Comparison of ENCODE assay signal across 12 cellular contexts in the genomic region with DNA sequence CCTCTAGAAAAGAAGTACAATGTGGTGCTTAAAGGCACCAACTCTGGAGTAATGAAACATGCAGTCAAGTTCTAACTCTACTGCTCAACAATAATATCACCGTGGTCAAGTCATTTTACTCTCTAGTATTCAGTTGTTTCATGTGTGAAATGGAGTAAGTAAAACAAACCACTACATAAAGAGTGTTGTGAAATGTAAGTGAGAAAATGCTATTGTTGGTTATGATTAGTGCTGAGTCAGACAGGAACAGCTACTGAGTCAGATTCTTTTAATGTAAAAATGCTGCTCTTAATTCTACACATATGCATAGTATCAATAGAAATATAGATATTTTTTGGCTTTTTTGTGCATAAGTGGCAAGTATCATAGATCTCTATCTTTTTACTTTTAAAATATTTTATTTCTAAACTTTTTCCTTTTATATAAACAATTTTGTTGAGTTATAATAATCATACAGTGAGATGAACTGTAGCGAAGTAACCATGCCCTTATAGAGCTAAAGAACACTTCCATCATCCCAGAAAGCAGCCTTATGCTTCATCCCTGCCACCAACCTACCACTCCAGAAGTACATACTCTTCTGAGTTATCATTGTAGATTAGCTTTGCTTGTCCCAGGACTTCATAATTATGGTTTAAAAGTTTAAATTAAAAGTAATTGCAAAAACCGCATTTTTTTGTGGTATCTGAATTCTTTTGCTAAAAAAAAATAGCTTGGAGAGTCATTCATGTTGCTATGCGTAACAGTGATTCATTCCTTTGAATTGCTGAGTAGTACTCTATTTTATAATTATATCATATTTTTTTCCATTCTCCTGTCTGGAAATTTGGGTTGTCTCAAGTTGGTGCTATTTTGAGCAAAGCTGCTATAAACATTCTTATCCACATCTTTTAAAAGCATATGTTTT.
DNase-seq lines count a peak whose midpoint lies in the region; ATAC-seq and TF ChIP-seq lines count a peak whose summit lies in the region.
"Had no signal": no experiment of that assay in that cellular context is flagged by ENCODE, and none has a peak within 500 bp of the region (broad histone marks: within the 10 kb centered on the region; RNA-seq: fewer than 3 reads in every experiment).

No MANE protein-coding gene starts in this region.

- DNase-seq in GM04503 (ENCODE audit: low read depth): peak; percentile 61
- DNase-seq in RWPE2 (ENCODE audit: low spot score): no peak
- peak; percentile 51 for DNase-seq in glomerular visceral epithelial cell (ENCODE audit: extremely low spot score)
- DNase-seq in effector memory CD4-positive, alpha-beta T cell: no peak
- no peak for DNase-seq in cerebellar cortex (ENCODE audit: low spot score)
- no peak for DNase-seq in NCI-H2107 treated with DMSO at 0.1 percent for 48 hours (lab: John Stamatoyannopoulos, UW; ENCODE audit: unreplicated experiment)
- DNase-seq: GOT3, right cardiac atrium, Right ventricle myocardium superior had no signal

- H3K27me3 ChIP-seq in RWPE2 (ENCODE audit: insufficient read depth, poor library complexity, severe bottlenecking): no peaks in the 10 kb centered on the region
- H3K27me3 ChIP-seq in effector memory CD4-positive, alpha-beta T cell (replicated peaks; ENCODE audit: control insufficient read depth, insufficient read depth, low read length, poor library complexity, severe bottlenecking): no peaks in the 10 kb centered on the region

- H3K9me3 ChIP-seq in RWPE2 (ENCODE audit: severe bottlenecking): no peaks in the 10 kb centered on the region
- no peaks in the 10 kb centered on the region for H3K9me3 ChIP-seq in effector memory CD4-positive, alpha-beta T cell (ENCODE audit: control insufficient read depth, low read length)

- no peak overlapping the region for H3K4me3 ChIP-seq in RWPE2 (ENCODE audit: severe bottlenecking)
- H3K4me3 ChIP-seq in effector memory CD4-positive, alpha-beta T cell (ENCODE audit: insufficient read depth, low read depth, low read length, poor library complexity, severe bottlenecking): no peak overlapping the region

- TF ChIP-seq CTCF in RWPE2 (IDR thresholded peaks at IDR 0.05; ENCODE audit: poor library complexity, severe bottlenecking): no peak

- peak overlapping the region; percentile 63 for H3K27ac ChIP-seq in RWPE2 (ENCODE audit: poor library complexity, severe bottlenecking)
- H3K27ac ChIP-seq in effector memory CD4-positive, alpha-beta T cell (ENCODE audit: insufficient read depth, low read length, poor library complexity, severe bottlenecking): no peak overlapping the region

- H3K36me3 ChIP-seq in RWPE2 (ENCODE audit: low read depth): no peaks in the 10 kb centered on the region
- no peaks in the 10 kb centered on the region for H3K36me3 ChIP-seq in effector memory CD4-positive, alpha-beta T cell (ENCODE audit: control insufficient read depth, insufficient read depth, low read length)

- peaks cover 15% of the 10 kb centered on the region for H3K4me1 ChIP-seq in RWPE2 (ENCODE audit: insufficient read depth, poor library complexity, severe bottlenecking)
- no peaks in the 10 kb centered on the region for H3K4me1 ChIP-seq in effector memory CD4-positive, alpha-beta T cell (ENCODE audit: control insufficient read depth, insufficient read depth, low read length, poor library complexity, severe bottlenecking)

- ATAC-seq in HG02759 (IDR thresholded peaks at IDR 0.05; ENCODE audit: unreplicated experiment) (peak; percentile 40), RWPE2 (ENCODE audit: low read depth) (peak; percentile 94), HG02588 (IDR thresholded peaks at IDR 0.05; ENCODE audit: unreplicated experiment) (no peak)
- ATAC-seq: right cardiac atrium; stimulated activated memory B cell treated with anti-CD40 and anti-IgM and Interleukin-4, amounts not matched to agents 10 μg/mL and 1 μg/mL and 100 μg/mL, for 72 hours had no signal

Comparison
In these comparisons a context has a peak if more than half of its experiments do, and no peak if none do; other contexts are left out.
1. DNase-seq: peak in GM04503 (single experiment) and glomerular visceral epithelial cell (single experiment); none in RWPE2 (single experiment), effector memory CD4-positive, alpha-beta T cell (0 of 3), cerebellar cortex (single experiment) and NCI-H2107 treated with DMSO at 0.1 percent for 48 hours (single experiment).